8 cellular contexts compared by ENCODE assay signal in genomic region chr2:163736433-163737168, GRCh38. TPM values are rescaled to one million over a fixed set of nuclear protein-coding genes. Genes with fewer than 3 reads are reported as not detected.
DNase-seq lines count a peak whose midpoint lies in the region; ATAC-seq, FAIRE-seq and TF ChIP-seq lines count a peak whose summit lies in the region.

No MANE protein-coding gene starts in this region.

- no peaks in the 10 kb centered on the region for H3K36me3 Mint-ChIP-seq in nephron progenitor cell (ENCODE audit: low read depth)
- H3K36me3 Mint-ChIP-seq in CD14-positive monocyte = peaks cover 0 to 2% of the 10 kb centered on the region in 2 donors
- H3K36me3 Mint-ChIP-seq in CD4-positive, alpha-beta T cell (ENCODE audit: low read depth) = no peaks in the 10 kb centered on the region
- H3K36me3 Mint-ChIP-seq in activated T-helper 1 cell treated with anti-CD3 and anti-CD28 coated beads, Interleukin-12 subunit alpha, Interleukin-12 subunit beta, Interleukin-2, Interleukin-4 antibody, amounts not matched to agents 30 ng/mL and 10 ng/mL and 1 ng/mL, durations not matched to agents 14 hours and 24 hours and 36 hours (ENCODE audit: low read depth) = no peaks in the 10 kb centered on the region

- H3K27ac ChIP-seq in RWPE2 (ENCODE audit: poor library complexity, severe bottlenecking) = peak overlapping the region; percentile 65
- H3K27ac ChIP-seq in CD4-positive, alpha-beta T cell (ENCODE audit: low read depth, low read length) = no peak overlapping the region

- POLR2A ChIA-PET in CD4-positive, alpha-beta T cell (lab: Charles Lee) = no interaction called here

- H3K9me3 Mint-ChIP-seq in nephron progenitor cell (no peaks in the 10 kb centered on the region), CD14-positive monocyte (peaks cover 0 to 9% (median 6%) of the 10 kb centered on the region in 7 donors)
- H3K9me3 Mint-ChIP-seq in CD4-positive, alpha-beta T cell = no peaks in the 10 kb centered on the region
- H3K9me3 Mint-ChIP-seq in activated T-helper 1 cell treated with anti-CD3 and anti-CD28 coated beads, Interleukin-12 subunit alpha, Interleukin-12 subunit beta, Interleukin-2, Interleukin-4 antibody, amounts not matched to agents 30 ng/mL and 10 ng/mL and 1 ng/mL, durations not matched to agents 14 hours and 24 hours and 36 hours = no peaks in the 10 kb centered on the region

- H3K27me3 ChIP-seq in RWPE2 (ENCODE audit: insufficient read depth, poor library complexity, severe bottlenecking) = no peaks in the 10 kb centered on the region
- H3K27me3 ChIP-seq in CD4-positive, alpha-beta T cell (ENCODE audit: control insufficient read depth, insufficient read depth, low read length) = peaks cover 33% of the 10 kb centered on the region

- H3K36me3 ChIP-seq in RWPE2 (ENCODE audit: low read depth) = no peaks in the 10 kb centered on the region

- H3K4me1 ChIP-seq in RWPE2 (ENCODE audit: insufficient read depth, poor library complexity, severe bottlenecking) = peaks cover 13% of the 10 kb centered on the region

- CTCF ChIA-PET in CD4-positive, alpha-beta T cell (lab: Charles Lee) = no interaction called here

- FAIRE-seq in H54 (lab: Jason Lieb, UNC) (no peak), GM19239 (lab: Jason Lieb, UNC) (no peak)

- H3K4me1 Mint-ChIP-seq in nephron progenitor cell = peaks cover 41% of the 10 kb centered on the region
- H3K4me1 Mint-ChIP-seq in CD14-positive monocyte = peaks cover 4% of the 10 kb centered on the region
- H3K4me1 Mint-ChIP-seq in CD4-positive, alpha-beta T cell (ENCODE audit: low read depth) = no peaks in the 10 kb centered on the region
- H3K4me1 Mint-ChIP-seq in activated T-helper 1 cell treated with anti-CD3 and anti-CD28 coated beads, Interleukin-12 subunit alpha, Interleukin-12 subunit beta, Interleukin-2, Interleukin-4 antibody, amounts not matched to agents 30 ng/mL and 10 ng/mL and 1 ng/mL, durations not matched to agents 14 hours and 24 hours and 36 hours (ENCODE audit: low read depth) = no peaks in the 10 kb centered on the region

- H3K4me3 ChIP-seq in RWPE2 (ENCODE audit: severe bottlenecking) (peak overlapping the region; percentile 63), fibroblast of villous mesenchyme (ENCODE audit: low read depth, low read length) (peak overlapping the region; percentile 93)

- TF ChIP-seq CTCF in RWPE2 (IDR thresholded peaks at IDR 0.05; ENCODE audit: poor library complexity, severe bottlenecking) (peak; percentile 26), fibroblast of villous mesenchyme (IDR thresholded peaks at IDR 0.05; ENCODE audit: insufficient read depth, low read depth, low read length) (peak; percentile 31), nephron progenitor cell (IDR thresholded peaks at IDR 0.05) (no peak), CD14-positive monocyte (IDR thresholded peaks at IDR 0.05) (no peak)
- TF ChIP-seq CTCF in CD4-positive, alpha-beta T cell (IDR thresholded peaks at IDR 0.05) = no peak

- H3K27me3 Mint-ChIP-seq in nephron progenitor cell (ENCODE audit: low read depth, poor library complexity) (no peaks in the 10 kb centered on the region), CD14-positive monocyte (ENCODE audit: low read depth in 3 of 3) (peaks cover 45 to 61% (median 61%) of the 10 kb centered on the region in 3 donors)
- peaks cover 31% of the 10 kb centered on the region for H3K27me3 Mint-ChIP-seq in CD4-positive, alpha-beta T cell
- H3K27me3 Mint-ChIP-seq in activated T-helper 1 cell treated with anti-CD3 and anti-CD28 coated beads, Interleukin-12 subunit alpha, Interleukin-12 subunit beta, Interleukin-2, Interleukin-4 antibody, amounts not matched to agents 30 ng/mL and 10 ng/mL and 1 ng/mL, durations not matched to agents 14 hours and 24 hours and 36 hours (ENCODE audit: insufficient read depth) = peaks cover 42% of the 10 kb centered on the region

- peak overlapping the region; percentile 92 for H3K4me3 Mint-ChIP-seq in nephron progenitor cell
- peak overlapping the region in 1 of 2 donors; percentile 63 for H3K4me3 Mint-ChIP-seq in CD14-positive monocyte
- H3K4me3 Mint-ChIP-seq in CD4-positive, alpha-beta T cell = no peak overlapping the region
- H3K4me3 Mint-ChIP-seq in activated T-helper 1 cell treated with anti-CD3 and anti-CD28 coated beads, Interleukin-12 subunit alpha, Interleukin-12 subunit beta, Interleukin-2, Interleukin-4 antibody, amounts not matched to agents 30 ng/mL and 10 ng/mL and 1 ng/mL, durations not matched to agents 14 hours and 24 hours and 36 hours = no peak overlapping the region

- intact Hi-C loops in CD14-positive monocyte (cut with micrococcal nuclease) = no loop called here
- intact Hi-C loops in CD4-positive, alpha-beta T cell (cut with DNase I, micrococcal nuclease) = no loop called here
- intact Hi-C loops in activated T-helper 1 cell treated with anti-CD3 and anti-CD28 coated beads, Interleukin-12 subunit alpha, Interleukin-12 subunit beta, Interleukin-2, Interleukin-4 antibody, amounts not matched to agents 30 ng/mL and 10 ng/mL and 1 ng/mL, durations not matched to agents 14 hours and 24 hours and 36 hours (cut with micrococcal nuclease) = no loop called here

- peak; percentile 50 for ATAC-seq in RWPE2 (ENCODE audit: low read depth)
- ATAC-seq in CD4-positive, alpha-beta T cell (ENCODE audit: poor library complexity) = no peak

- no peak for TF ChIP-seq POLR2A in H54 (IDR thresholded peaks at IDR 0.05; ENCODE audit: low read depth, low read length)

- peak overlapping the region; percentile 97 for H3K27ac Mint-ChIP-seq in nephron progenitor cell
- H3K27ac Mint-ChIP-seq in CD14-positive monocyte = no peak overlapping the region
- H3K27ac Mint-ChIP-seq in CD4-positive, alpha-beta T cell = no peak overlapping the region
- H3K27ac Mint-ChIP-seq in activated T-helper 1 cell treated with anti-CD3 and anti-CD28 coated beads, Interleukin-12 subunit alpha, Interleukin-12 subunit beta, Interleukin-2, Interleukin-4 antibody, amounts not matched to agents 30 ng/mL and 10 ng/mL and 1 ng/mL, durations not matched to agents 14 hours and 24 hours and 36 hours = no peak overlapping the region

- no peaks in the 10 kb centered on the region for H3K9me3 ChIP-seq in RWPE2 (ENCODE audit: severe bottlenecking)
- no peaks in the 10 kb centered on the region for H3K9me3 ChIP-seq in CD4-positive, alpha-beta T cell (ENCODE audit: control insufficient read depth, low read length)

- DNase-seq in H54 (ENCODE audit: insufficient read length, low spot score) (peak; percentile 31), RWPE2 (ENCODE audit: low spot score) (no peak), fibroblast of villous mesenchyme (ENCODE audit: low read depth) (peak; percentile 29), nephron progenitor cell (peak; percentile 73), CD14-positive monocyte (ENCODE audit: low spot score) (no peak), GM19239 (ENCODE audit: insufficient read length, low spot score) (no peak)
- no peak for DNase-seq in CD4-positive, alpha-beta T cell
- no peak for DNase-seq in activated T-helper 1 cell treated with anti-CD3 and anti-CD28 coated beads, Interleukin-12 subunit alpha, Interleukin-12 subunit beta, Interleukin-2, Interleukin-4 antibody, amounts not matched to agents 30 ng/mL and 10 ng/mL and 1 ng/mL, durations not matched to agents 14 hours and 24 hours and 36 hours (ENCODE audit: low spot score)

RNA-seq across cellular contexts. Expression of gene FIGN, which starts 0.8 kb away (rescaled TPM):
- total RNA-seq in fibroblast of villous mesenchyme = 1.6 and 3.5 TPM in 2 replicates
- polyA plus RNA-seq in CD14-positive monocyte = not detected
- not detected for total RNA-seq in CD4-positive, alpha-beta T cell
- total RNA-seq in activated T-helper 1 cell treated with anti-CD3 and anti-CD28 coated beads, Interleukin-12 subunit alpha, Interleukin-12 subunit beta, Interleukin-2, Interleukin-4 antibody, amounts not matched to agents 30 ng/mL and 10 ng/mL and 1 ng/mL, durations not matched to agents 14 hours and 24 hours and 36 hours = not detected in 2 replicates

Comparison
In these comparisons a context has a peak if more than half of its experiments do, and no peak if none do; other contexts are left out.
1. DNase-seq: peak in H54 (single experiment), fibroblast of villous mesenchyme (single experiment) and nephron progenitor cell (single experiment); none in RWPE2 (single experiment), CD14-positive monocyte (single experiment), GM19239 (single experiment), CD4-positive, alpha-beta T cell (0 of 10) and activated T-helper 1 cell treated with anti-CD3 and anti-CD28 coated beads, Interleukin-12 subunit alpha, Interleukin-12 subunit beta, Interleukin-2, Interleukin-4 antibody, amounts not matched to agents 30 ng/mL and 10 ng/mL and 1 ng/mL, durations not matched to agents 14 hours and 24 hours and 36 hours (single experiment).
2. CTCF ChIP-seq: peak in RWPE2 (single experiment) and fibroblast of villous mesenchyme (single experiment); none in nephron progenitor cell (single experiment), CD14-positive monocyte (single experiment) and CD4-positive, alpha-beta T cell (single experiment).